Comparison of ENCODE assay signal across 1 cellular context in genomic region chr1:30778156-30778978, GRCh38.
TF ChIP-seq lines count a peak whose summit lies in the region.

No MANE protein-coding gene starts in this region.

TF ChIP-seq in A549, 52 proteins besides CTCF, POLR2A, EP300 and RAD21 (continued from another document):
- no peak for TF ChIP-seq PBX3 (IDR thresholded peaks at IDR 0.05)
TF ChIP-seq in A549: peak in this region for 0.
